8 cellular contexts compared by ENCODE assay signal in genomic region chr12:108306014-108306501, GRCh38. TPM values are rescaled to one million over a fixed set of nuclear protein-coding genes. Genes with fewer than 3 reads are reported as not detected.
DNase-seq lines count a peak whose midpoint lies in the region; ATAC-seq and TF ChIP-seq lines count a peak whose summit lies in the region.

No MANE protein-coding gene starts in this region.

- no peak overlapping the region for H3K56ac ChIP-seq in IMR-90 (ENCODE audit: extremely low read depth, insufficient read depth, low read length)
- H3K56ac ChIP-seq in H9 (ENCODE audit: insufficient read length, low read depth, low read length), result no peak overlapping the region

- H3K23me2 ChIP-seq in H9 (ENCODE audit: insufficient read length, low read depth, low read length, poor library complexity, severe bottlenecking), result no peaks in the 10 kb centered on the region

- no peak overlapping the region for H3K14ac ChIP-seq in IMR-90 (replicated peaks; ENCODE audit: low read depth, low read length)
- H3K14ac ChIP-seq in H9 (ENCODE audit: insufficient read depth, low read length), result no peak overlapping the region

- H3K18ac ChIP-seq in IMR-90 (ENCODE audit: low read depth, low read length) (no peak overlapping the region; the same call in 1 of the 2 replicates), H9 (ENCODE audit: insufficient read length, low read depth, low read length) (no peak overlapping the region)

- H3K4ac ChIP-seq in IMR-90 (ENCODE audit: low read depth, low read length) (no peak overlapping the region), H9 (ENCODE audit: low read depth, low read length) (no peak overlapping the region)

- H4K8ac ChIP-seq in IMR-90 (ENCODE audit: low read depth in 2 of 2, low read length in 2 of 2) (no peak overlapping the region), H9 (replicated peaks; ENCODE audit: insufficient read length, low read depth, low read length) (no peak overlapping the region)

- no peaks in the 10 kb centered on the region for H3K27me3 ChIP-seq in IMR-90 (ENCODE audit: control insufficient read depth, insufficient read depth, low read length)
- no peaks in the 10 kb centered on the region for H3K27me3 ChIP-seq in mammary epithelial cell (ENCODE audit: insufficient read depth, low read length)
- H3K27me3 ChIP-seq in H9 (ENCODE audit: insufficient read depth, low read length), result no peaks in the 10 kb centered on the region

- H2BK120ac ChIP-seq in IMR-90 (ENCODE audit: low read depth, low read length) (no peak overlapping the region), H9 (ENCODE audit: low read depth, low read length, poor library complexity, severe bottlenecking) (no peak overlapping the region)

- no peaks in the 10 kb centered on the region for H3K79me2 ChIP-seq in mammary epithelial cell (ENCODE audit: insufficient read depth, low read length)
- H3K79me2 ChIP-seq in H9 (ENCODE audit: insufficient read depth, low read length), result no peaks in the 10 kb centered on the region

- H3K4me1 ChIP-seq in IMR-90 (ENCODE audit: control insufficient read depth, insufficient read depth, low read length) (no peaks in the 10 kb centered on the region), mammary epithelial cell (ENCODE audit: insufficient read depth, low read length) (peaks cover 27% of the 10 kb centered on the region), H9 (ENCODE audit: insufficient read depth, low read length) (peaks cover 4% of the 10 kb centered on the region; the same call in 1 of the 2 replicates)

- H3K27ac ChIP-seq in IMR-90 (ENCODE audit: insufficient read depth, low read length) (no peak overlapping the region), mammary epithelial cell (ENCODE audit: insufficient read depth, low read depth, low read length) (no peak overlapping the region), H9 (ENCODE audit: insufficient read length, low read depth, low read length) (no peak overlapping the region)

- H4K5ac ChIP-seq in IMR-90 (ENCODE audit: low read depth, low read length), result no peak overlapping the region
- no peak overlapping the region for H4K5ac ChIP-seq in H9 (ENCODE audit: insufficient read length, low read depth, low read length)

- BruUV-seq in IMR-90 (replicated peaks; lab: Mats Ljungman, UMichigan) (no TSS peak), mammary epithelial cell (replicated peaks; lab: Mats Ljungman, UMichigan) (no TSS peak)

- H3K4me3 ChIP-seq in IMR-90 (ENCODE audit: insufficient read depth, low read depth, low read length) (no peak overlapping the region), mammary epithelial cell (replicated peaks in 1 of 3; ENCODE audit: insufficient read depth in 1 of 3, low read depth in 2 of 3, low read length in 3 of 3) (peak overlapping the region in 1 of 3 experiments; percentile 2)

- H4K20me1 ChIP-seq in IMR-90 (ENCODE audit: insufficient read depth, low read length) (no peaks in the 10 kb centered on the region), mammary epithelial cell (ENCODE audit: insufficient read depth, low read length) (no peaks in the 10 kb centered on the region), H9 (ENCODE audit: control insufficient read depth, insufficient read depth, insufficient read length) (no peaks in the 10 kb centered on the region)

- no peak overlapping the region for H2AFZ ChIP-seq in IMR-90 (replicated peaks; ENCODE audit: low read length, poor library complexity)
- peak overlapping the region; percentile 41 for H2AFZ ChIP-seq in mammary epithelial cell (ENCODE audit: low read depth, low read length)
- H2AFZ ChIP-seq in H9 (ENCODE audit: low read length), result no peak overlapping the region

- no peaks in the 10 kb centered on the region for H3K9me3 ChIP-seq in IMR-90 (ENCODE audit: control insufficient read depth, insufficient read depth, low read length)
- H3K9me3 ChIP-seq in mammary epithelial cell (replicated peaks; ENCODE audit: insufficient read depth, low read length), result no peaks in the 10 kb centered on the region
- no peaks in the 10 kb centered on the region for H3K9me3 ChIP-seq in H9 (ENCODE audit: control insufficient read depth, low read depth, low read length)

- no peak overlapping the region for H2BK5ac ChIP-seq in IMR-90 (ENCODE audit: low read depth, low read length, poor library complexity, severe bottlenecking)
- H2BK5ac ChIP-seq in H9 (ENCODE audit: insufficient read length, low read length), result no peak overlapping the region

- TF ChIP-seq CTCF in IMR-90 (conservative IDR thresholded peaks at IDR 0.05; ENCODE audit: low read depth, low read length) (no peak), mammary epithelial cell (conservative IDR thresholded peaks at IDR 0.05 in 1 of 2, IDR thresholded peaks at IDR 0.05 in 1 of 2; ENCODE audit: extremely low read depth in 1 of 2, insufficient read depth in 1 of 2, low read depth in 1 of 2, low read length in 2 of 2) (no peak), H9 (conservative IDR thresholded peaks at IDR 0.05) (no peak)

- no peak overlapping the region for H2BK20ac ChIP-seq in IMR-90 (ENCODE audit: low read depth, low read length)
- no peak overlapping the region for H2BK20ac ChIP-seq in H9 (ENCODE audit: low read depth, low read length, poor library complexity, severe bottlenecking)

- H3K4me1 Mint-ChIP-seq in activated T-cell treated with anti-CD3 and anti-CD28 coated beads, Interleukin-2, amount 50 U/mL, for 24 hours (ENCODE audit: low read depth), result peaks cover 8% of the 10 kb centered on the region
- peaks cover 49 to 56% of the 10 kb centered on the region in 2 experiments for H3K4me1 Mint-ChIP-seq in H9

- H3K27ac Mint-ChIP-seq in activated T-cell treated with anti-CD3 and anti-CD28 coated beads, Interleukin-2, amount 50 U/mL, for 24 hours, result no peak overlapping the region
- H3K27ac Mint-ChIP-seq in H9, result peak overlapping the region in 1 of 3 experiments; percentile 58; a peak in 2 of 7 replicates

- dilution Hi-C loops in IMR-90 (cut with HindIII; ENCODE audit: low sequenced_read_pairs, unreplicated experiment) (no loop called here), mammary epithelial cell (cut with HindIII; ENCODE audit: low sequenced_read_pairs) (no loop called here)

- H3K23ac ChIP-seq in IMR-90 (ENCODE audit: low read depth, low read length) (no peak overlapping the region), H9 (ENCODE audit: insufficient read length, low read depth, low read length) (no peak overlapping the region)

- H3K36me3 ChIP-seq in IMR-90 (ENCODE audit: control insufficient read depth, insufficient read depth, low read length) (no peaks in the 10 kb centered on the region), mammary epithelial cell (ENCODE audit: insufficient read depth, low read length) (no peaks in the 10 kb centered on the region)

- POLR2A ChIA-PET in IMR-90 (lab: Charles Lee; ENCODE audit: unreplicated experiment), result interaction anchor here (0.7 kb wide), 1 partner anchor 40 kb away, joined by 8 read pairs; no protein-coding TSS in a partner anchor

- peak overlapping the region; percentile 1 for H2AK9ac ChIP-seq in IMR-90 (replicated peaks; ENCODE audit: low read depth, low read length, poor library complexity)

- TF ChIP-seq RAD21 in IMR-90 (IDR thresholded peaks at IDR 0.05; ENCODE audit: low read length), result no peak

- H3K9me3 Mint-ChIP-seq in activated T-cell treated with anti-CD3 and anti-CD28 coated beads, Interleukin-2, amount 50 U/mL, for 24 hours, result no peaks in the 10 kb centered on the region
- peaks cover 3% of the 10 kb centered on the region in 2 experiments; a peak in 2 of 5 replicates for H3K9me3 Mint-ChIP-seq in H9

- H3K27me3 Mint-ChIP-seq in activated T-cell treated with anti-CD3 and anti-CD28 coated beads, Interleukin-2, amount 50 U/mL, for 24 hours, result peaks cover 26% of the 10 kb centered on the region
- H3K27me3 Mint-ChIP-seq in H9 (ENCODE audit: low read depth), result peaks cover 6% of the 10 kb centered on the region

- H2BK12ac ChIP-seq in H9 (ENCODE audit: insufficient read length, low read depth, low read length), result no peak overlapping the region

- no peak for TF ChIP-seq POLR2A in IMR-90 (IDR thresholded peaks at IDR 0.05; ENCODE audit: low read depth, low read length)

- H3K36me3 Mint-ChIP-seq in activated T-cell treated with anti-CD3 and anti-CD28 coated beads, Interleukin-2, amount 50 U/mL, for 24 hours (ENCODE audit: low read depth), result no peaks in the 10 kb centered on the region
- peaks cover 0 to 2% (median 0%) of the 10 kb centered on the region in 3 experiments; a peak in 2 of 7 replicates for H3K36me3 Mint-ChIP-seq in H9 (ENCODE audit: insufficient read depth in 1 of 3, low read depth in 3 of 3)

- no peak overlapping the region for H3T11ph ChIP-seq in H9 (ENCODE audit: low read length)

- no peaks in the 10 kb centered on the region for H3K79me1 ChIP-seq in IMR-90 (ENCODE audit: low read depth in 1 of 2, low read length in 2 of 2)
- no peaks in the 10 kb centered on the region for H3K79me1 ChIP-seq in H9 (ENCODE audit: insufficient read depth, low read depth, low read length, poor library complexity, severe bottlenecking)

- H3K4me2 ChIP-seq in IMR-90 (ENCODE audit: low read depth, low read length) (peak overlapping the region; percentile 63; the same call in 1 of the 2 replicates), mammary epithelial cell (ENCODE audit: insufficient read depth, low read depth, low read length) (peak overlapping the region; percentile 63), H9 (ENCODE audit: insufficient read depth, insufficient read length, low read length) (no peak overlapping the region)

- ATAC-seq in IMR-90 (ENCODE audit: low read depth) (no peak), left lobe of liver (peak; percentile 18), left colon (no peak)

- CTCF ChIA-PET in IMR-90 (lab: Yijun Ruan, JAX), result no interaction called here
- CTCF ChIA-PET in mammary epithelial cell (lab: Charles Lee; ENCODE audit: low non-redundant PET), result interaction anchor here (0.6 to 1.0 kb wide), 2 partner anchors 151 to 1868 kb away, joined by 4 to 11 read pairs; no protein-coding TSS in a partner anchor

- DNase-seq in IMR-90, result peak; percentile 15
- DNase-seq in mammary epithelial cell, result peak; percentile 70
- DNase-seq in left lobe of liver (ENCODE audit: low spot score), result no peak
- peak; percentile 42 for DNase-seq in superior temporal gyrus (ENCODE audit: extremely low spot score)
- DNase-seq in activated T-cell treated with anti-CD3 and anti-CD28 coated beads, Interleukin-2, amount 50 U/mL, for 24 hours, result no peak
- no peak for DNase-seq in kidney tubule cell (ENCODE audit: low spot score)
- no peak for DNase-seq in left colon
- no peak for DNase-seq in H9

- 49% methylated on average over 5 of the region's 10 CpGs; no CpG with 5 or more reads in 1 of the 2 experiments for WGBS in IMR-90 (ENCODE audit: extremely low coverage in 2 of 2, insufficient read length in 1 of 2), 2 experiments
- 16% methylated on average over 8 of the region's 10 CpGs for WGBS in mammary epithelial cell (ENCODE audit: low coverage, missing lambda C conversion rate)
- no CpG with 5 or more reads among the region's 10 CpGs for WGBS in H9 (ENCODE audit: extremely low coverage, insufficient read length, low lambda C conversion rate)

- no peaks in the 10 kb centered on the region for H3K9me1 ChIP-seq in IMR-90 (ENCODE audit: insufficient read depth, low read length)

- no peak overlapping the region for H4K91ac ChIP-seq in IMR-90 (ENCODE audit: insufficient read depth, low read depth, low read length)
- H4K91ac ChIP-seq in H9 (ENCODE audit: insufficient read length, low read depth, low read length), result no peak overlapping the region

- no peak overlapping the region for H3K4me3 Mint-ChIP-seq in activated T-cell treated with anti-CD3 and anti-CD28 coated beads, Interleukin-2, amount 50 U/mL, for 24 hours
- H3K4me3 Mint-ChIP-seq in H9, result no peak overlapping the region

- H3K9ac ChIP-seq in IMR-90 (ENCODE audit: low read depth, low read length) (no peak overlapping the region), mammary epithelial cell (ENCODE audit: insufficient read depth, low read length) (no peak overlapping the region), H9 (ENCODE audit: extremely low read depth, insufficient read length, low read length) (no peak overlapping the region)

- H2AK5ac ChIP-seq in IMR-90 (ENCODE audit: low read depth, low read length), result no peak overlapping the region
- no peak overlapping the region for H2AK5ac ChIP-seq in H9 (ENCODE audit: insufficient read length, low read length)

- H2BK15ac ChIP-seq in IMR-90 (ENCODE audit: low read depth, low read length) (no peak overlapping the region), H9 (ENCODE audit: low read depth, low read length) (no peak overlapping the region)

- intact Hi-C loops in IMR-90 (cut with micrococcal nuclease) (no loop called here), mammary epithelial cell (cut with micrococcal nuclease) (loop anchor here (10.0 kb wide), 1 partner anchor 189 kb away; no protein-coding TSS in a partner anchor), left colon (cut with DNase I, micrococcal nuclease) (no loop called here)

- in situ Hi-C loops in IMR-90 (cut with MboI; ENCODE audit: low sequenced_read_pairs) (no loop called here), mammary epithelial cell (cut with MboI; ENCODE audit: low sequenced_read_pairs in 2 of 2) (no loop called here)

RNA-seq across cellular contexts. Expression of gene CMKLR1, which starts 33.1 kb away (rescaled TPM):
- not detected in 2 replicates for total RNA-seq in IMR-90 (2012; rRNA removed)
- not detected in 2 replicates for polyA plus RNA-seq in IMR-90 (2012; rRNA removed)
- not detected in 2 replicates for polyA plus RNA-seq in IMR-90 (2012; cell fraction: cytosol; rRNA removed)
- polyA plus RNA-seq in IMR-90 (2012; cell fraction: nucleus; rRNA removed; ENCODE audit: low replicate concordance), result not detected in 2 replicates
- total RNA-seq in mammary epithelial cell, result under 1 TPM in 1 of 2 donors, not detected in 1; 0.33 TPM
- polyA plus RNA-seq in mammary epithelial cell, result not detected
- not detected for polyA minus RNA-seq in mammary epithelial cell
- 3.8 TPM for total RNA-seq in left lobe of liver
- 10 to 100 TPM in 1 of 2 donors, 1 to 10 TPM in 1; 2.5 to 11.4 TPM for total RNA-seq in left colon
- total RNA-seq in H9 (2021), result 0.66 and 0.83 TPM in 2 replicates

Comparison
In these comparisons a context has a peak if more than half of its experiments do, and no peak if none do; other contexts are left out.
1. DNase-seq: peak in IMR-90 (single experiment), mammary epithelial cell (single experiment) and superior temporal gyrus (single experiment); none in left lobe of liver (single experiment), activated T-cell treated with anti-CD3 and anti-CD28 coated beads, Interleukin-2, amount 50 U/mL, for 24 hours (single experiment), kidney tubule cell (single experiment), left colon (0 of 2) and H9 (single experiment).